In genomic region chr11:66592457-66593302, GRCh38 we compare ENCODE assay signal across 8 cellular contexts. TPM values are rescaled to one million over a fixed set of nuclear protein-coding genes. Genes with fewer than 3 reads are reported as not detected.
DNase-seq lines count a peak whose midpoint lies in the region; ATAC-seq, FAIRE-seq and TF ChIP-seq lines count a peak whose summit lies in the region.

TSS of gene CCDC87 (minus strand) at chr11:66593063. CDS start at chr11:66593015, 48 bp downstream.
TSS of gene CCS (plus strand) at chr11:66593185. CDS start at chr11:66593262, 77 bp downstream.

- H3K9me3 ChIP-seq in left ventricle myocardium inferior (replicated peaks) (no peaks in the 10 kb centered on the region), uterus (no peaks in the 10 kb centered on the region)

- no peaks in the 10 kb centered on the region for H3K36me3 ChIP-seq in left ventricle myocardium inferior
- no peaks in the 10 kb centered on the region for H3K36me3 ChIP-seq in uterus

- TF ChIP-seq CTCF in left ventricle myocardium inferior (IDR thresholded peaks at IDR 0.05; ENCODE audit: borderline replicate concordance) (peak; percentile 77), uterus (IDR thresholded peaks at IDR 0.05) (peak; percentile 49 to 72 (median 65))

- H3K4me3 ChIP-seq in left ventricle myocardium inferior (peak within 1 kb of the TSS; percentile 72), uterus (peak within 1 kb of the TSS; percentile 59 to 63)

- peak within 1 kb of the TSS; percentile 83 for H3K27ac ChIP-seq in left ventricle myocardium inferior (replicated peaks)
- peak within 1 kb of the TSS; percentile 83 for H3K27ac ChIP-seq in uterus

- intact Hi-C loops in left ventricle myocardium inferior (cut with micrococcal nuclease) = no loop called here
- intact Hi-C loops in uterus (cut with DNase I; ENCODE audit: low total_unique reads) = no loop called here

- ATAC-seq in HG02840 (IDR thresholded peaks at IDR 0.05; ENCODE audit: low FRiP score, unreplicated experiment) = peak; percentile 84

- H3K27me3 ChIP-seq in left ventricle myocardium inferior (ENCODE audit: low read depth) (no peaks in the 10 kb centered on the region), uterus (no peaks in the 10 kb centered on the region)

- H3K4me1 ChIP-seq in left ventricle myocardium inferior (peaks cover 39% of the 10 kb centered on the region), uterus (peaks cover 0 to 8% of the 10 kb centered on the region in 2 donors)

- peak; percentile 99 for FAIRE-seq in GM12892 (lab: Jason Lieb, UNC)

- peak; percentile 97 for TF ChIP-seq POLR2A in GM12892 (IDR thresholded peaks at IDR 0.05; ENCODE audit: low read depth, low read length)
- TF ChIP-seq POLR2A in uterus (IDR thresholded peaks at IDR 0.05) = peak; percentile 89 to 93

- DNase-seq in GM12892 (ENCODE audit: insufficient read length) (peak; percentile 100), NCI-H1436 (lab: John Stamatoyannopoulos, UW) (peak; percentile 94), SW480 (ENCODE audit: low spot score) (peak; percentile 93), amniotic epithelial cell (ENCODE audit: low read depth) (peak; percentile 85), left ventricle myocardium inferior (peak; percentile 99), pulmonary artery endothelial cell (ENCODE audit: low read depth, low spot score) (peak; percentile 78), uterus (peak; percentile 98)

RNA-seq across cellular contexts. Expression of gene CCDC87, which starts in this region (rescaled TPM):
- not detected for polyA plus RNA-seq in GM12892 (2012; ENCODE audit: missing spikeins)
- total RNA-seq in left ventricle myocardium inferior = 0.41 TPM
- total RNA-seq in pulmonary artery endothelial cell = 0.20 and 0.21 TPM in 2 replicates
- total RNA-seq in uterus = under 1 TPM in 1 of 4 donors, not detected in 3; 0.52 TPM

RNA-seq across cellular contexts. Expression of gene CCS, which starts in this region (rescaled TPM):
- 32.9 TPM for polyA plus RNA-seq in GM12892 (2012; ENCODE audit: missing spikeins)
- 25.3 TPM for total RNA-seq in left ventricle myocardium inferior
- 34.6 and 41.1 TPM in 2 replicates for total RNA-seq in pulmonary artery endothelial cell
- 10 to 100 TPM; 13.5 to 52.0 (median 42.9) TPM for total RNA-seq in uterus

Comparison
In these comparisons a context has a peak if more than half of its experiments do, and no peak if none do; other contexts are left out.
1. Peak in every context shown above with its lines: DNase-seq, ATAC-seq, H3K4me3 ChIP-seq and H3K27ac ChIP-seq.